ENCODE assay signal across 16 cellular contexts in genomic region chr3:61805510-61806080, GRCh38.
DNase-seq lines count a peak whose midpoint lies in the region; ATAC-seq, FAIRE-seq and TF ChIP-seq lines count a peak whose summit lies in the region.
"Had no signal": no experiment of that assay in that cellular context is flagged by ENCODE, and none has a peak within 500 bp of the region (broad histone marks: within the 10 kb centered on the region; RNA-seq: fewer than 3 reads in every experiment).

No MANE protein-coding gene starts in this region.

- peak; percentile 4 for ATAC-seq in left ventricle myocardium superior
- no peak for ATAC-seq in HG03039 (IDR thresholded peaks at IDR 0.05; ENCODE audit: unreplicated experiment)
- ATAC-seq in GM18502 (IDR thresholded peaks at IDR 0.05; ENCODE audit: poor library complexity, unreplicated experiment): no peak
- ATAC-seq: naive thymus-derived CD8-positive, alpha-beta T cell had no signal

- H3K27me3 ChIP-seq in spleen (replicated peaks in 1 of 7): no peaks in the 10 kb centered on the region
- H3K27me3 ChIP-seq: cardiac muscle cell had no signal

- no peak for TF ChIP-seq POLR2A in H54 (IDR thresholded peaks at IDR 0.05; ENCODE audit: low read depth, low read length)
- TF ChIP-seq POLR2A in spleen (IDR thresholded peaks at IDR 0.05): no peak

- H3K4me3 ChIP-seq in spleen: no peak overlapping the region
- H3K4me3 ChIP-seq: cardiac muscle cell had no signal

- DNase-seq in H54 (ENCODE audit: insufficient read length, low spot score) (no peak), SK-MEL-5 (ENCODE audit: low read depth, low spot score) (peak; percentile 9), left ventricle myocardium superior (no peak), spleen (no peak), GM03348 (ENCODE audit: low spot score) (no peak), kidney tubule cell (ENCODE audit: low spot score) (no peak)
- DNase-seq: activated gamma-delta T cell treated with Interleukin-2 at 50 U/mL for 16 hours; DMS79 treated with DMSO at 0.1 percent for 48 hours; kidney glomerular epithelial cell; MM.1S; naive thymus-derived CD8-positive, alpha-beta T cell; NCI-H2171 treated with DMSO at 0.1 percent for 48 hours had no signal

- in situ Hi-C loops in SK-MEL-5 (cut with HindIII; ENCODE audit: low pct_unique_long_range_greater_than_20kb, low sequenced_read_pairs): no loop called here

- H3K9me3 ChIP-seq in spleen: no peaks in the 10 kb centered on the region

- 64 to 85% (median 77%) methylated on average over 3 of the region's 3 CpGs for WGBS in spleen, 5 donors

- peak; percentile 93 for FAIRE-seq in H54 (lab: Jason Lieb, UNC)
- FAIRE-seq: endometrium had no signal

- no peak for TF ChIP-seq CTCF in spleen (IDR thresholded peaks at IDR 0.05 in 8 of 11, conservative IDR thresholded peaks at IDR 0.05 in 3 of 11)

- intact Hi-C loops in left ventricle myocardium superior (cut with micrococcal nuclease) (no loop called here), spleen (cut with DNase I; ENCODE audit: low total_unique reads) (no loop called here)

- peaks cover 0 to 38% (median 30%) of the 10 kb centered on the region in 6 donors for H3K4me1 ChIP-seq in spleen

- peak overlapping the region in 5 of 8 donors; percentile 6 to 38 (median 32) for H3K27ac ChIP-seq in spleen

- H3K36me3 ChIP-seq in spleen: no peaks in the 10 kb centered on the region
- H3K36me3 ChIP-seq: cardiac muscle cell had no signal
